In genomic region chr6:159939591-159940016, GRCh38 we compare ENCODE assay signal across 20 cellular contexts. TPM values are rescaled to one million over a fixed set of nuclear protein-coding genes. Genes with fewer than 3 reads are reported as not detected.
A peak's percentile ranks its signal among the peaks of the same experiment; 100 is the strongest.
DNase-seq lines count a peak whose midpoint lies in the region; ATAC-seq, FAIRE-seq and TF ChIP-seq lines count a peak whose summit lies in the region.
"Had no signal": no experiment of that assay in that cellular context is flagged by ENCODE, and none has a peak within 500 bp of the region (broad histone marks: within the 10 kb centered on the region; RNA-seq: fewer than 3 reads in every experiment).

No MANE protein-coding gene starts in this region.

- no peaks in the 10 kb centered on the region for H3K79me2 ChIP-seq in HepG2 (ENCODE audit: insufficient read depth, low read length)

- no peak for FAIRE-seq in HepG2 (lab: Jason Lieb, UNC)

- H3K4me3 ChIP-seq in liver (ENCODE audit: low read depth in 1 of 3, low read length in 3 of 3) (no peak overlapping the region), HepG2 (replicated peaks in 1 of 3; ENCODE audit: insufficient read depth in 1 of 3, low read depth in 2 of 3, low read length in 3 of 3) (no peak overlapping the region), BE2C (ENCODE audit: low read depth, low read length) (no peak overlapping the region)
- H3K4me3 ChIP-seq: BLaER1, Peyer's patch had no signal

- H3K9me3 ChIP-seq in liver (ENCODE audit: control insufficient read depth in 4 of 4, low read length in 3 of 4): peaks cover 0 to 10% (median 0%) of the 10 kb centered on the region in 4 donors
- H3K9me3 ChIP-seq in HepG2 (ENCODE audit: low read length): peaks cover 10% of the 10 kb centered on the region
- H3K9me3 ChIP-seq in BE2C: no peaks in the 10 kb centered on the region

- DNase-seq in HepG2 (ENCODE audit: low spot score) (no peak), left cardiac atrium (peak; percentile 68), osteocyte (ENCODE audit: extremely low spot score, unreplicated experiment) (peak; percentile 51), BE2C (no peak)
- DNase-seq in activated CD8-positive, alpha-beta memory T cell treated with anti-CD3 and anti-CD28 coated beads, Interleukin-2, amount 50 U/mL, for 4 hours: no peak
- DNase-seq: CD8-positive, alpha-beta T cell; H9; NCI-H187; NCI-H2171 treated with DMSO at 0.1 percent for 48 hours; NCI-H510A; Peyer's patch; SHP77 had no signal

- CTCF ChIA-PET in HepG2 (lab: Yijun Ruan, JAX; ENCODE audit: low intra/inter-chr PET ratio, low total read pairs): no interaction called here

- H3K27ac Mint-ChIP-seq in osteocyte (ENCODE audit: unreplicated experiment): no peak overlapping the region
- H3K27ac Mint-ChIP-seq: CD8-positive, alpha-beta T cell; H9; IgD-negative memory B cell had no signal

- H3K4me1 Mint-ChIP-seq in osteocyte (ENCODE audit: unreplicated experiment): peaks cover 18% of the 10 kb centered on the region
- H3K4me1 Mint-ChIP-seq: H9, IgD-negative memory B cell had no signal

- TF ChIP-seq CTCF in liver (IDR thresholded peaks at IDR 0.05; ENCODE audit: low read depth, low read length, missing input control) (no peak), HepG2 (CRISPR knock-in tag; IDR thresholded peaks at IDR 0.05) (no peak), osteocyte (IDR thresholded peaks at IDR 0.05) (no peak), BE2C (IDR thresholded peaks at IDR 0.05; ENCODE audit: low read depth, low read length) (no peak)

- no peak for TF ChIP-seq POLR2A in HepG2 (IDR thresholded peaks at IDR 0.05; ENCODE audit: insufficient read depth in 1 of 2, low read depth in 2 of 2, low read length in 2 of 2)

- H3K27me3 Mint-ChIP-seq in osteocyte (ENCODE audit: unreplicated experiment): no peaks in the 10 kb centered on the region

- no peaks in the 10 kb centered on the region for H4K20me1 ChIP-seq in HepG2 (ENCODE audit: insufficient read depth, low read length)
- H4K20me1 ChIP-seq: BLaER1 had no signal

- POLR2A ChIA-PET in HepG2 (lab: Yijun Ruan, JAX): no interaction called here

- no peaks in the 10 kb centered on the region for H3K36me3 Mint-ChIP-seq in osteocyte (ENCODE audit: unreplicated experiment)
- H3K36me3 Mint-ChIP-seq: CD8-positive, alpha-beta T cell; IgD-negative memory B cell had no signal

- BruUV-seq in HepG2 (replicated peaks; lab: Mats Ljungman, UMichigan): no TSS peak

- in situ Hi-C loops in HepG2 (cut with HindIII; ENCODE audit: extremely low pct_ligation_motif_present, low pct_unique_long_range_greater_than_20kb): loop anchor here (5.0 kb wide), 1 partner anchor 72 kb away; no protein-coding TSS in a partner anchor

- no peak for ATAC-seq in HepG2
- peak; percentile 59 to 79 for ATAC-seq in left cardiac atrium
- no peak for ATAC-seq in GM21717 (IDR thresholded peaks at IDR 0.05; ENCODE audit: unreplicated experiment)
- ATAC-seq in GM19023 (IDR thresholded peaks at IDR 0.05; ENCODE audit: unreplicated experiment): no peak
- ATAC-seq: CD8-positive, alpha-beta T cell had no signal

- no peaks in the 10 kb centered on the region for H3K36me3 ChIP-seq in liver (ENCODE audit: control insufficient read depth in 4 of 4, insufficient read depth in 3 of 4, low read depth in 1 of 4, low read length in 3 of 4)
- no peaks in the 10 kb centered on the region for H3K36me3 ChIP-seq in HepG2 (replicated peaks in 1 of 2; ENCODE audit: control insufficient read depth in 1 of 2, insufficient read depth in 2 of 2, low read length in 2 of 2)
- no peaks in the 10 kb centered on the region for H3K36me3 ChIP-seq in BE2C
- H3K36me3 ChIP-seq: BLaER1, Peyer's patch had no signal

- H3K27me3 ChIP-seq in liver (ENCODE audit: control insufficient read depth in 4 of 4, insufficient read depth in 4 of 4, low read length in 3 of 4): no peaks in the 10 kb centered on the region
- H3K27me3 ChIP-seq in HepG2 (ENCODE audit: control insufficient read depth in 1 of 2, insufficient read depth in 2 of 2, low read length in 2 of 2): peaks cover 2 to 4% of the 10 kb centered on the region in 2 experiments; a peak in 2 of 5 replicates
- H3K27me3 ChIP-seq in BE2C: peaks cover 4% of the 10 kb centered on the region
- H3K27me3 ChIP-seq: BLaER1, Peyer's patch had no signal

- H3K4me1 ChIP-seq in liver (ENCODE audit: control insufficient read depth in 4 of 4, insufficient read depth in 4 of 4, low read length in 3 of 4): peaks cover 0 to 7% (median under 1%) of the 10 kb centered on the region in 4 donors
- peaks cover 14% of the 10 kb centered on the region for H3K4me1 ChIP-seq in HepG2 (ENCODE audit: insufficient read depth, low read length)
- no peaks in the 10 kb centered on the region for H3K4me1 ChIP-seq in BE2C
- H3K4me1 ChIP-seq: BLaER1, Peyer's patch had no signal

- H3K9me3 Mint-ChIP-seq in osteocyte (ENCODE audit: unreplicated experiment): peaks cover 15% of the 10 kb centered on the region

- intact Hi-C loops in HepG2 (cut with micrococcal nuclease; ENCODE audit: unreplicated experiment): no loop called here
- intact Hi-C loops in left cardiac atrium (cut with DNase I): loop anchor here in 1 of 2 donors (10.0 kb wide), 1 partner anchor 75 kb away; no protein-coding TSS in a partner anchor

- 71% methylated on average over 6 of the region's 6 CpGs for WGBS in liver
- 46% methylated on average over 6 of the region's 6 CpGs for WGBS in HepG2 (ENCODE audit: low lambda C conversion rate)

- H3K9ac ChIP-seq in liver (ENCODE audit: low read depth in 1 of 2, low read length in 2 of 2) (no peak overlapping the region), HepG2 (ENCODE audit: insufficient read depth, low read depth, low read length) (no peak overlapping the region)
- H3K9ac ChIP-seq: BLaER1 had no signal

- TF ChIP-seq RAD21 in liver (IDR thresholded peaks at IDR 0.05) (no peak), HepG2 (CRISPR knock-in tag; IDR thresholded peaks at IDR 0.05) (no peak)

- no peak overlapping the region for H2AFZ ChIP-seq in HepG2 (ENCODE audit: low read length)

- H3K4me3 Mint-ChIP-seq in osteocyte (ENCODE audit: unreplicated experiment): no peak overlapping the region
- H3K4me3 Mint-ChIP-seq: CD8-positive, alpha-beta T cell; H9; IgD-negative memory B cell had no signal

- H3K27ac ChIP-seq in liver (ENCODE audit: low read depth in 1 of 2, low read length in 2 of 2): no peak overlapping the region
- no peak overlapping the region for H3K27ac ChIP-seq in HepG2 (ENCODE audit: extremely low read length, insufficient read depth, low read length)
- H3K27ac ChIP-seq: BLaER1, Peyer's patch had no signal

- TF ChIP-seq EP300 in HepG2 (IDR thresholded peaks at IDR 0.05; ENCODE audit: low read depth in 2 of 2, low read length in 2 of 2) (no peak), HepG2 (CRISPR knock-in tag; IDR thresholded peaks at IDR 0.05; ENCODE audit: borderline replicate concordance) (no peak)

- H3K4me2 ChIP-seq in HepG2 (ENCODE audit: low read depth, low read length): no peak overlapping the region
- H3K4me2 ChIP-seq: BLaER1 had no signal

RNA-seq across cellular contexts. Expression of gene IGF2R, which starts 29.3 kb away (rescaled TPM):
- total RNA-seq in liver (10 to 100 TPM; 67.3 to 84.9 TPM), HepG2 (2016; rRNA removed; fragmentation: Illumina TruSeq; extraction: Trizol) (44.8 and 70.0 TPM in 2 replicates), left cardiac atrium (10 to 100 TPM; 50.1 to 56.2 TPM), osteocyte (196 and 218 TPM in 2 replicates)
- polyA plus RNA-seq in liver (10 to 100 TPM; 16.6 to 24.1 TPM), HepG2 (2011; rRNA removed) (38.3 and 54.8 TPM in 2 replicates)
- 11.8 and 13.5 TPM in 2 replicates for total RNA-seq in HepG2 (2016; cell fraction: cytosol; rRNA removed; fragmentation: Illumina TruSeq; extraction: Trizol; ENCODE audit: low read depth)
- total RNA-seq in HepG2 (2016; cell fraction: insoluble cytoplasmic fraction; rRNA removed; fragmentation: Illumina TruSeq; extraction: Trizol): 36.8 and 73.6 TPM in 2 replicates
- 11.5 and 15.2 TPM in 2 replicates for total RNA-seq in HepG2 (2016; cell fraction: membrane; rRNA removed; fragmentation: Illumina TruSeq; extraction: Trizol)
- total RNA-seq in HepG2 (2016; cell fraction: nucleus; rRNA removed; fragmentation: Illumina TruSeq; extraction: Trizol): 129 and 155 TPM in 2 replicates
- 32.3 and 42.3 TPM in 2 replicates for polyA plus RNA-seq in HepG2 (2011; cell fraction: cytosol; rRNA removed)
- 77.8 and 83.2 TPM in 2 replicates for polyA plus RNA-seq in HepG2 (2011; cell fraction: nucleus; rRNA removed)
- polyA plus RNA-seq in HepG2 (2012): 98.1 and 112 TPM in 2 replicates
- polyA plus RNA-seq in HepG2 (2016; cell fraction: cytosol; fragmentation: Illumina TruSeq; extraction: Trizol; ENCODE audit: low read depth): 1.3 and 1.8 TPM in 2 replicates
- 22.6 and 26.7 TPM in 2 replicates for polyA plus RNA-seq in HepG2 (2016; cell fraction: insoluble cytoplasmic fraction; fragmentation: Illumina TruSeq; extraction: Trizol; ENCODE audit: low read depth)
- 1.8 and 3.1 TPM in 2 replicates for polyA plus RNA-seq in HepG2 (2016; cell fraction: membrane; fragmentation: Illumina TruSeq; extraction: Trizol; ENCODE audit: low read depth)
- polyA plus RNA-seq in HepG2 (2016; cell fraction: nucleus; fragmentation: Illumina TruSeq; extraction: Trizol; ENCODE audit: insufficient read depth, low read depth): 85.6 and 90.1 TPM in 2 replicates
- 33.0 and 141 TPM in 2 replicates for polyA minus RNA-seq in HepG2 (2011; rRNA and poly(A)+ RNA removed; ENCODE audit: low replicate concordance)
- polyA minus RNA-seq in HepG2 (2011; cell fraction: cytosol; rRNA and poly(A)+ RNA removed): 119 and 184 TPM in 2 replicates
- polyA minus RNA-seq in HepG2 (2011; cell fraction: nucleus; rRNA and poly(A)+ RNA removed): 265 and 283 TPM in 2 replicates
- polyA plus RNA-seq in BE2C (2012; ENCODE audit: insufficient read depth, insufficient read length, low read depth): 25.4 TPM

RNA-seq across cellular contexts. Expression of gene MAS1, which starts 48.8 kb away (rescaled TPM):
- total RNA-seq in liver: under 1 TPM in 1 of 2 donors, not detected in 1; under 0.01 TPM
- polyA plus RNA-seq in liver: not detected
- not detected in 2 replicates for total RNA-seq in HepG2 (2016; rRNA removed; fragmentation: Illumina TruSeq; extraction: Trizol)
- total RNA-seq in HepG2 (2016; cell fraction: cytosol; rRNA removed; fragmentation: Illumina TruSeq; extraction: Trizol; ENCODE audit: low read depth): not detected in 2 replicates
- not detected in 2 replicates for total RNA-seq in HepG2 (2016; cell fraction: insoluble cytoplasmic fraction; rRNA removed; fragmentation: Illumina TruSeq; extraction: Trizol)
- total RNA-seq in HepG2 (2016; cell fraction: membrane; rRNA removed; fragmentation: Illumina TruSeq; extraction: Trizol): not detected in 2 replicates
- total RNA-seq in HepG2 (2016; cell fraction: nucleus; rRNA removed; fragmentation: Illumina TruSeq; extraction: Trizol): not detected in 2 replicates
- not detected in 2 replicates for polyA plus RNA-seq in HepG2 (2011; rRNA removed)
- polyA plus RNA-seq in HepG2 (2011; cell fraction: cytosol; rRNA removed): not detected in 2 replicates
- polyA plus RNA-seq in HepG2 (2011; cell fraction: nucleus; rRNA removed): not detected in 2 replicates
- polyA plus RNA-seq in HepG2 (2012): not detected in 2 replicates
- polyA plus RNA-seq in HepG2 (2016; cell fraction: cytosol; fragmentation: Illumina TruSeq; extraction: Trizol; ENCODE audit: low read depth): not detected in 2 replicates
- polyA plus RNA-seq in HepG2 (2016; cell fraction: insoluble cytoplasmic fraction; fragmentation: Illumina TruSeq; extraction: Trizol; ENCODE audit: low read depth): not detected in 2 replicates
- not detected in 2 replicates for polyA plus RNA-seq in HepG2 (2016; cell fraction: membrane; fragmentation: Illumina TruSeq; extraction: Trizol; ENCODE audit: low read depth)
- polyA plus RNA-seq in HepG2 (2016; cell fraction: nucleus; fragmentation: Illumina TruSeq; extraction: Trizol; ENCODE audit: insufficient read depth, low read depth): not detected in 2 replicates
- polyA minus RNA-seq in HepG2 (2011; rRNA and poly(A)+ RNA removed; ENCODE audit: low replicate concordance): not detected in 2 replicates
- polyA minus RNA-seq in HepG2 (2011; cell fraction: cytosol; rRNA and poly(A)+ RNA removed): not detected in 2 replicates
- polyA minus RNA-seq in HepG2 (2011; cell fraction: nucleus; rRNA and poly(A)+ RNA removed): not detected in 2 replicates
- total RNA-seq in left cardiac atrium: not detected
- total RNA-seq in osteocyte: not detected in 2 replicates
- not detected for polyA plus RNA-seq in BE2C (2012; ENCODE audit: insufficient read depth, insufficient read length, low read depth)
- total RNA-seq: A172; CD8-positive, alpha-beta T cell; HT1080; LHCN-M2; Peyer's patch had no signal
- polyA plus RNA-seq: IgD-negative memory B cell had no signal

Comparison
In these comparisons a context has a peak if more than half of its experiments do, and no peak if none do; other contexts are left out.
1. ATAC-seq: peak in left cardiac atrium (2 of 2); none in HepG2 (single experiment), GM21717 (single experiment) and GM19023 (single experiment).
2. DNase-seq: peak in left cardiac atrium (single experiment) and osteocyte (single experiment); none in HepG2 (single experiment), activated CD8-positive, alpha-beta memory T cell treated with anti-CD3 and anti-CD28 coated beads, Interleukin-2, amount 50 U/mL, for 4 hours (single experiment) and BE2C (single experiment).